ENCODE assay signal across 16 cellular contexts in the genomic region with DNA sequence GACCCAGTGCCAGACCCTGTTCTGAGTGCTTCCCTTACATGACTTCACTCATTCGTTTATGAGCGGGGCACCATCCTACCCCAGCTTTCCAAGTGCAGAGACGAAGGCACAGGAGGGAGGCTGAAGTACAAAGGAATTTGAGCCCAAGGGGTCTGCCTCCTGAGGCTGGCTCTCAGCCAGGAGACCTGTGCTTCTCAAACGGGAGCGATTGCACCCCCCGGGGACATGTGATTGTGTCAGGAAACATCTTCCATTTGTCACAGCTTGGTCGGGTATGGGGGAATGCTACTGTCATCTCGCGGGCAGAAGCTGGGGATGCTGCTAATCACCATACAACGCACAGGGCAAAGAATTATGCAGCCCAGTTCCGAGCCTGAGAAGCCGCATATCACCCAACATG. TPM values are rescaled to one million over a fixed set of nuclear protein-coding genes. Genes with fewer than 3 reads are reported as not detected.
"Had no signal": no experiment of that assay in that cellular context is flagged by ENCODE, and none has a peak within 500 bp of the region (broad histone marks: within the 10 kb centered on the region; RNA-seq: fewer than 3 reads in every experiment).

No MANE protein-coding gene starts in this region.

- H3K4me1 ChIP-seq: body of pancreas, left lung, right atrium auricular region, vagina had no signal

- H3K27ac Mint-ChIP-seq: activated naive CD4-positive, alpha-beta T cell treated with anti-CD3 and anti-CD28 coated beads, Interleukin-2, amount 50 U/mL, for 24 hours; stimulated activated effector memory CD8-positive, alpha-beta T cell treated with anti-CD3 and anti-CD28 coated beads, Interleukin-12 subunit alpha, Interleukin-12 subunit beta, amount 100 ng/mL, for 72 hours had no signal

- H3K4me3 ChIP-seq: body of pancreas, left lung, right atrium auricular region, tibial artery, vagina had no signal

- DNase-seq: activated CD4-positive, alpha-beta T cell treated with anti-CD3 and anti-CD28 coated beads for 48 hours; activated T-cell treated with anti-CD3 and anti-CD28 coated beads, Interleukin-2, amount 50 U/mL, for 1 hour; body of pancreas; dermis blood vessel endothelial cell; erythroblast; left lung; small intestine; T-helper 1 cell; tibial artery had no signal

- H3K9me3 ChIP-seq: body of pancreas, left lung, neutrophil, right atrium auricular region, tibial artery, vagina had no signal

- H3K27me3 ChIP-seq: body of pancreas, right atrium auricular region, vagina had no signal

- H3K9me3 Mint-ChIP-seq: activated naive CD4-positive, alpha-beta T cell treated with anti-CD3 and anti-CD28 coated beads, Interleukin-2, amount 50 U/mL, for 24 hours had no signal

- H3K4me3 Mint-ChIP-seq: activated naive CD4-positive, alpha-beta T cell treated with anti-CD3 and anti-CD28 coated beads, Interleukin-2, amount 50 U/mL, for 24 hours; central memory CD8-positive, alpha-beta T cell; stimulated activated effector memory CD8-positive, alpha-beta T cell treated with anti-CD3 and anti-CD28 coated beads, Interleukin-12 subunit alpha, Interleukin-12 subunit beta, amount 100 ng/mL, for 72 hours had no signal

- H3K4me1 Mint-ChIP-seq: activated naive CD4-positive, alpha-beta T cell treated with anti-CD3 and anti-CD28 coated beads, Interleukin-2, amount 50 U/mL, for 24 hours; central memory CD8-positive, alpha-beta T cell; stimulated activated effector memory CD8-positive, alpha-beta T cell treated with anti-CD3 and anti-CD28 coated beads, Interleukin-12 subunit alpha, Interleukin-12 subunit beta, amount 100 ng/mL, for 72 hours had no signal

- ATAC-seq: body of pancreas; left lung; stimulated activated effector memory CD8-positive, alpha-beta T cell treated with anti-CD3 and anti-CD28 coated beads, Interleukin-12 subunit alpha, Interleukin-12 subunit beta, amount 100 ng/mL, for 72 hours had no signal

- H3K36me3 ChIP-seq: left lung, neutrophil, right atrium auricular region, tibial artery, vagina had no signal

- H3K36me3 Mint-ChIP-seq: activated naive CD4-positive, alpha-beta T cell treated with anti-CD3 and anti-CD28 coated beads, Interleukin-2, amount 50 U/mL, for 24 hours; stimulated activated effector memory CD8-positive, alpha-beta T cell treated with anti-CD3 and anti-CD28 coated beads, Interleukin-12 subunit alpha, Interleukin-12 subunit beta, amount 100 ng/mL, for 72 hours had no signal

- H3K27ac ChIP-seq: body of pancreas, left lung, neutrophil, right atrium auricular region, tibial artery, vagina had no signal

RNA-seq across cellular contexts. Expression of a gene that starts 23.9 kb away (rescaled TPM):
- total RNA-seq: dermis blood vessel endothelial cell, glomerular endothelial cell had no signal
